In the genomic region with DNA sequence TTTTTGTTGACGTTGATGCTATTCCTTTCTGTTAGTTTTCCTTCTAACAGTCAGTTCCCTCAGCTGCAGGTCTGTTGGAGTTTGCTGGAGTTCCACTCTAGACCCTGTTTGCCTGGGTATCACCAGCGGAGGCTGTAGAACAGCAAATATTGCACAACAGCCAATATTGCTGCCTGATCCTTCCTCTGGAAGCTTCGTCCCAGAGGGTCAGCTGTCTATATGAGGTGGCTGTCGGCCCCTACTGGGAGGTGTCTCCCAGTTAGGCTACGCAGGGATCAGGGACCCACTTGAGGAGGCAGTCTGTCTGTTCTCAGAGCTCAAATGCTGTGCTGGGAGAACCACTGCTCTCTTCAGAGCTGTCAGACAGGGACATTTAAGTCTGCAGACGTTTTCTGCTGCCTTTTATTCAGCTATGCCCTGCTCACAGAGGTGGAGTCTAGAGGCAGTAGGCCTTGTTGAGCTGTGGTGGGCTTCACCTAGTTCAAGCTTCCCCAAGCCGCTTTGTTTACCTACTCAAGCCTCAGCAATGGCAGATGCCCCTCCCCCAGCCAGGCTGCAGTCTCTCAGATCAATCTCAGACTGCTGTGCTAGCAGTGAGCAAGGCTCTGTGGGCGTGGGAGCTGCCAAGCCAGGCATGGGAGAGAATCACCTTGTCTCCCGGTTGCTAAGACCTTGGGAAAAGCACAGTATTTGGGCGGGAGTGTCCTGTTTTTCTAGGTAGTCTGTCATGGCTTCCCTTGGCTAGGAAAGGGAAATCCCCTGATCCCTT, we compare ENCODE assay signal across 1 cellular context.
TF ChIP-seq lines count a peak whose summit lies in the region.
"Not testable (repeated sequence)": the region's sequence is repeated elsewhere in the genome, so short reads cannot be mapped to it uniquely, and the experiment has no call there.

No MANE protein-coding gene starts in this region.

TF ChIP-seq in HepG2, 621 proteins besides CTCF, POLR2A, EP300 and RAD21 (continued from another document and continues in another):
- TF ChIP-seq NR2C2 (CRISPR knock-in tag; IDR thresholded peaks at IDR 0.05; ENCODE audit: borderline replicate concordance), result peak; percentile 37; the same call in 1 of the 2 replicates
- peak; percentile 85 for TF ChIP-seq PITX1 (CRISPR knock-in tag; IDR thresholded peaks at IDR 0.05)
- TF ChIP-seq ZNF792 (CRISPR knock-in tag; IDR thresholded peaks at IDR 0.05), result 0 out of 2 replicates have a peak, but pooled peaks have one; percentile 54
- TF ChIP-seq BRD4 (CRISPR knock-in tag; IDR thresholded peaks at IDR 0.05), result peak; percentile 40; the same call in 1 of the 2 replicates
- peak; percentile 51; the same call in 1 of the 2 replicates for TF ChIP-seq ZNF614 (CRISPR knock-in tag; IDR thresholded peaks at IDR 0.05; ENCODE audit: borderline replicate concordance)
- not testable (repeated sequence) for TF ChIP-seq HNF4G (IDR thresholded peaks at IDR 0.05; ENCODE audit: borderline replicate concordance, low read depth, low read length); NONO (IDR thresholded peaks at IDR 0.05); CREM (CRISPR knock-in tag; IDR thresholded peaks at IDR 0.05)
- TF ChIP-seq HNF4G (CRISPR knock-in tag; IDR thresholded peaks at IDR 0.05; ENCODE audit: borderline replicate concordance, low read depth), result peak; percentile 48; the same call in 1 of the 2 replicates
- peak; percentile 51; the same call in 1 of the 2 replicates for TF ChIP-seq NONO (CRISPR knock-in tag; conservative IDR thresholded peaks at IDR 0.05)
- TF ChIP-seq FOXA3 (CRISPR knock-in tag; IDR thresholded peaks at IDR 0.05), result peak; percentile 83
- TF ChIP-seq ZNF766 (CRISPR knock-in tag; IDR thresholded peaks at IDR 0.05; ENCODE audit: borderline replicate concordance), result peak; percentile 72; the same call in 1 of the 2 replicates
- TF ChIP-seq, protein P1, sequence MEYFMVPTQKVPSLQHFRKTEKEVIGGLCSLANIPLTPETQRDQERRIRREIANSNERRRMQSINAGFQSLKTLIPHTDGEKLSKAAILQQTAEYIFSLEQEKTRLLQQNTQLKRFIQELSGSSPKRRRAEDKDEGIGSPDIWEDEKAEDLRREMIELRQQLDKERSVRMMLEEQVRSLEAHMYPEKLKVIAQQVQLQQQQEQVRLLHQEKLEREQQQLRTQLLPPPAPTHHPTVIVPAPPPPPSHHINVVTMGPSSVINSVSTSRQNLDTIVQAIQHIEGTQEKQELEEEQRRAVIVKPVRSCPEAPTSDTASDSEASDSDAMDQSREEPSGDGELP (IDR thresholded peaks at IDR 0.05; ENCODE audit: borderline replicate concordance, low read depth), result peak; percentile 72; the same call in 1 of the 2 replicates
- TF ChIP-seq, protein P2, sequence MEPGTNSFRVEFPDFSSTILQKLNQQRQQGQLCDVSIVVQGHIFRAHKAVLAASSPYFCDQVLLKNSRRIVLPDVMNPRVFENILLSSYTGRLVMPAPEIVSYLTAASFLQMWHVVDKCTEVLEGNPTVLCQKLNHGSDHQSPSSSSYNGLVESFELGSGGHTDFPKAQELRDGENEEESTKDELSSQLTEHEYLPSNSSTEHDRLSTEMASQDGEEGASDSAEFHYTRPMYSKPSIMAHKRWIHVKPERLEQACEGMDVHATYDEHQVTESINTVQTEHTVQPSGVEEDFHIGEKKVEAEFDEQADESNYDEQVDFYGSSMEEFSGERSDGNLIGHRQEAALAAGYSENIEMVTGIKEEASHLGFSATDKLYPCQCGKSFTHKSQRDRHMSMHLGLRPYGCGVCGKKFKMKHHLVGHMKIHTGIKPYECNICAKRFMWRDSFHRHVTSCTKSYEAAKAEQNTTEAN (CRISPR knock-in tag; conservative IDR thresholded peaks at IDR 0.05), result 0 out of 2 replicates have a peak, but pooled peaks have one; percentile 40
- TF ChIP-seq, protein P3, sequence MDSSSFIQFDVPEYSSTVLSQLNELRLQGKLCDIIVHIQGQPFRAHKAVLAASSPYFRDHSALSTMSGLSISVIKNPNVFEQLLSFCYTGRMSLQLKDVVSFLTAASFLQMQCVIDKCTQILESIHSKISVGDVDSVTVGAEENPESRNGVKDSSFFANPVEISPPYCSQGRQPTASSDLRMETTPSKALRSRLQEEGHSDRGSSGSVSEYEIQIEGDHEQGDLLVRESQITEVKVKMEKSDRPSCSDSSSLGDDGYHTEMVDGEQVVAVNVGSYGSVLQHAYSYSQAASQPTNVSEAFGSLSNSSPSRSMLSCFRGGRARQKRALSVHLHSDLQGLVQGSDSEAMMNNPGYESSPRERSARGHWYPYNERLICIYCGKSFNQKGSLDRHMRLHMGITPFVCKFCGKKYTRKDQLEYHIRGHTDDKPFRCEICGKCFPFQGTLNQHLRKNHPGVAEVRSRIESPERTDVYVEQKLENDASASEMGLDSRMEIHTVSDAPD (CRISPR knock-in tag; IDR thresholded peaks at IDR 0.05), result peak; percentile 59; the same call in 1 of the 2 replicates
- TF ChIP-seq, protein P4, sequence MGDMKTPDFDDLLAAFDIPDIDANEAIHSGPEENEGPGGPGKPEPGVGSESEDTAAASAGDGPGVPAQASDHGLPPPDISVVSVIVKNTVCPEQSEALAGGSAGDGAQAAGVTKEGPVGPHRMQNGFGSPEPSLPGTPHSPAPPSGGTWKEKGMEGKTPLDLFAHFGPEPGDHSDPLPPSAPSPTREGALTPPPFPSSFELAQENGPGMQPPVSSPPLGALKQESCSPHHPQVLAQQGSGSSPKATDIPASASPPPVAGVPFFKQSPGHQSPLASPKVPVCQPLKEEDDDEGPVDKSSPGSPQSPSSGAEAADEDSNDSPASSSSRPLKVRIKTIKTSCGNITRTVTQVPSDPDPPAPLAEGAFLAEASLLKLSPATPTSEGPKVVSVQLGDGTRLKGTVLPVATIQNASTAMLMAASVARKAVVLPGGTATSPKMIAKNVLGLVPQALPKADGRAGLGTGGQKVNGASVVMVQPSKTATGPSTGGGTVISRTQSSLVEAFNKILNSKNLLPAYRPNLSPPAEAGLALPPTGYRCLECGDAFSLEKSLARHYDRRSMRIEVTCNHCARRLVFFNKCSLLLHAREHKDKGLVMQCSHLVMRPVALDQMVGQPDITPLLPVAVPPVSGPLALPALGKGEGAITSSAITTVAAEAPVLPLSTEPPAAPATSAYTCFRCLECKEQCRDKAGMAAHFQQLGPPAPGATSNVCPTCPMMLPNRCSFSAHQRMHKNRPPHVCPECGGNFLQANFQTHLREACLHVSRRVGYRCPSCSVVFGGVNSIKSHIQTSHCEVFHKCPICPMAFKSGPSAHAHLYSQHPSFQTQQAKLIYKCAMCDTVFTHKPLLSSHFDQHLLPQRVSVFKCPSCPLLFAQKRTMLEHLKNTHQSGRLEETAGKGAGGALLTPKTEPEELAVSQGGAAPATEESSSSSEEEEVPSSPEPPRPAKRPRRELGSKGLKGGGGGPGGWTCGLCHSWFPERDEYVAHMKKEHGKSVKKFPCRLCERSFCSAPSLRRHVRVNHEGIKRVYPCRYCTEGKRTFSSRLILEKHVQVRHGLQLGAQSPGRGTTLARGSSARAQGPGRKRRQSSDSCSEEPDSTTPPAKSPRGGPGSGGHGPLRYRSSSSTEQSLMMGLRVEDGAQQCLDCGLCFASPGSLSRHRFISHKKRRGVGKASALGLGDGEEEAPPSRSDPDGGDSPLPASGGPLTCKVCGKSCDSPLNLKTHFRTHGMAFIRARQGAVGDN (CRISPR knock-in tag; IDR thresholded peaks at IDR 0.05), result peak; percentile 53; the same call in 1 of the 2 replicates
- TF ChIP-seq TRIM24 (CRISPR knock-in tag; IDR thresholded peaks at IDR 0.05), result peak; percentile 69; the same call in 1 of the 2 replicates
- TF ChIP-seq HDAC2 (CRISPR knock-in tag; IDR thresholded peaks at IDR 0.05), result peak; percentile 87
- peak; percentile 20; the same call in 1 of the 2 replicates for TF ChIP-seq ZNF501 (CRISPR knock-in tag; IDR thresholded peaks at IDR 0.05)
- peak; percentile 26; the same call in 1 of the 2 replicates for TF ChIP-seq ZFX (CRISPR knock-in tag; IDR thresholded peaks at IDR 0.05; ENCODE audit: low read depth)
- TF ChIP-seq, protein P5, sequence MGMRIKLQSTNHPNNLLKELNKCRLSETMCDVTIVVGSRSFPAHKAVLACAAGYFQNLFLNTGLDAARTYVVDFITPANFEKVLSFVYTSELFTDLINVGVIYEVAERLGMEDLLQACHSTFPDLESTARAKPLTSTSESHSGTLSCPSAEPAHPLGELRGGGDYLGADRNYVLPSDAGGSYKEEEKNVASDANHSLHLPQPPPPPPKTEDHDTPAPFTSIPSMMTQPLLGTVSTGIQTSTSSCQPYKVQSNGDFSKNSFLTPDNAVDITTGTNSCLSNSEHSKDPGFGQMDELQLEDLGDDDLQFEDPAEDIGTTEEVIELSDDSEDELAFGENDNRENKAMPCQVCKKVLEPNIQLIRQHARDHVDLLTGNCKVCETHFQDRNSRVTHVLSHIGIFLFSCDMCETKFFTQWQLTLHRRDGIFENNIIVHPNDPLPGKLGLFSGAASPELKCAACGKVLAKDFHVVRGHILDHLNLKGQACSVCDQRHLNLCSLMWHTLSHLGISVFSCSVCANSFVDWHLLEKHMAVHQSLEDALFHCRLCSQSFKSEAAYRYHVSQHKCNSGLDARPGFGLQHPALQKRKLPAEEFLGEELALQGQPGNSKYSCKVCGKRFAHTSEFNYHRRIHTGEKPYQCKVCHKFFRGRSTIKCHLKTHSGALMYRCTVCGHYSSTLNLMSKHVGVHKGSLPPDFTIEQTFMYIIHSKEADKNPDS (CRISPR knock-in tag; IDR thresholded peaks at IDR 0.05), result 0 out of 2 replicates have a peak, but pooled peaks have one; percentile 24
- TF ChIP-seq, protein P6, sequence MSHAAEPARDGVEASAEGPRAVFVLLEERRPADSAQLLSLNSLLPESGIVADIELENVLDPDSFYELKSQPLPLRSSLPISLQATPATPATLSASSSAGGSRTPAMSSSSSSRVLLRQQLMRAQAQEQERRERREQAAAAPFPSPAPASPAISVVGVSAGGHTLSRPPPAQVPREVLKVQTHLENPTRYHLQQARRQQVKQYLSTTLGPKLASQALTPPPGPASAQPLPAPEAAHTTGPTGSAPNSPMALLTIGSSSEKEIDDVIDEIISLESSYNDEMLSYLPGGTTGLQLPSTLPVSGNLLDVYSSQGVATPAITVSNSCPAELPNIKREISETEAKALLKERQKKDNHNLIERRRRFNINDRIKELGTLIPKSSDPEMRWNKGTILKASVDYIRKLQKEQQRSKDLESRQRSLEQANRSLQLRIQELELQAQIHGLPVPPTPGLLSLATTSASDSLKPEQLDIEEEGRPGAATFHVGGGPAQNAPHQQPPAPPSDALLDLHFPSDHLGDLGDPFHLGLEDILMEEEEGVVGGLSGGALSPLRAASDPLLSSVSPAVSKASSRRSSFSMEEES (CRISPR knock-in tag; IDR thresholded peaks at IDR 0.05), result 0 out of 2 replicates have a peak, but pooled peaks have one; percentile 35
- TF ChIP-seq ETV5 (CRISPR knock-in tag; IDR thresholded peaks at IDR 0.05; ENCODE audit: borderline replicate concordance), result peak; percentile 57; the same call in 1 of the 2 replicates
- peak; percentile 27; the same call in 1 of the 2 replicates for TF ChIP-seq MIER3 (CRISPR knock-in tag; IDR thresholded peaks at IDR 0.05; ENCODE audit: borderline replicate concordance)
- TF ChIP-seq, protein P7, sequence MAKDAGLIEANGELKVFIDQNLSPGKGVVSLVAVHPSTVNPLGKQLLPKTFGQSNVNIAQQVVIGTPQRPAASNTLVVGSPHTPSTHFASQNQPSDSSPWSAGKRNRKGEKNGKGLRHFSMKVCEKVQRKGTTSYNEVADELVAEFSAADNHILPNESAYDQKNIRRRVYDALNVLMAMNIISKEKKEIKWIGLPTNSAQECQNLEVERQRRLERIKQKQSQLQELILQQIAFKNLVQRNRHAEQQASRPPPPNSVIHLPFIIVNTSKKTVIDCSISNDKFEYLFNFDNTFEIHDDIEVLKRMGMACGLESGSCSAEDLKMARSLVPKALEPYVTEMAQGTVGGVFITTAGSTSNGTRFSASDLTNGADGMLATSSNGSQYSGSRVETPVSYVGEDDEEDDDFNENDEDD (CRISPR knock-in tag; IDR thresholded peaks at IDR 0.05; ENCODE audit: borderline replicate concordance), result peak; percentile 11; the same call in 1 of the 2 replicates
- TF ChIP-seq BORCS8-MEF2B (CRISPR knock-in tag; IDR thresholded peaks at IDR 0.05), result 0 out of 2 replicates have a peak, but pooled peaks have one; percentile 17
- peak; percentile 14; the same call in 1 of the 2 replicates for TF ChIP-seq HMG20A (CRISPR knock-in tag; IDR thresholded peaks at IDR 0.05; ENCODE audit: borderline replicate concordance)
- peak; percentile 65 for TF ChIP-seq BCL6 (CRISPR knock-in tag; IDR thresholded peaks at IDR 0.05)
- TF ChIP-seq, protein P8, sequence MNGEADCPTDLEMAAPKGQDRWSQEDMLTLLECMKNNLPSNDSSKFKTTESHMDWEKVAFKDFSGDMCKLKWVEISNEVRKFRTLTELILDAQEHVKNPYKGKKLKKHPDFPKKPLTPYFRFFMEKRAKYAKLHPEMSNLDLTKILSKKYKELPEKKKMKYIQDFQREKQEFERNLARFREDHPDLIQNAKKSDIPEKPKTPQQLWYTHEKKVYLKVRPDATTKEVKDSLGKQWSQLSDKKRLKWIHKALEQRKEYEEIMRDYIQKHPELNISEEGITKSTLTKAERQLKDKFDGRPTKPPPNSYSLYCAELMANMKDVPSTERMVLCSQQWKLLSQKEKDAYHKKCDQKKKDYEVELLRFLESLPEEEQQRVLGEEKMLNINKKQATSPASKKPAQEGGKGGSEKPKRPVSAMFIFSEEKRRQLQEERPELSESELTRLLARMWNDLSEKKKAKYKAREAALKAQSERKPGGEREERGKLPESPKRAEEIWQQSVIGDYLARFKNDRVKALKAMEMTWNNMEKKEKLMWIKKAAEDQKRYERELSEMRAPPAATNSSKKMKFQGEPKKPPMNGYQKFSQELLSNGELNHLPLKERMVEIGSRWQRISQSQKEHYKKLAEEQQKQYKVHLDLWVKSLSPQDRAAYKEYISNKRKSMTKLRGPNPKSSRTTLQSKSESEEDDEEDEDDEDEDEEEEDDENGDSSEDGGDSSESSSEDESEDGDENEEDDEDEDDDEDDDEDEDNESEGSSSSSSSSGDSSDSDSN (CRISPR knock-in tag; IDR thresholded peaks at IDR 0.05), result peak; percentile 44; the same call in 1 of the 2 replicates
- peak; percentile 22; the same call in 1 of the 2 replicates for TF ChIP-seq CREM (IDR thresholded peaks at IDR 0.05)
- TF ChIP-seq, protein P9, sequence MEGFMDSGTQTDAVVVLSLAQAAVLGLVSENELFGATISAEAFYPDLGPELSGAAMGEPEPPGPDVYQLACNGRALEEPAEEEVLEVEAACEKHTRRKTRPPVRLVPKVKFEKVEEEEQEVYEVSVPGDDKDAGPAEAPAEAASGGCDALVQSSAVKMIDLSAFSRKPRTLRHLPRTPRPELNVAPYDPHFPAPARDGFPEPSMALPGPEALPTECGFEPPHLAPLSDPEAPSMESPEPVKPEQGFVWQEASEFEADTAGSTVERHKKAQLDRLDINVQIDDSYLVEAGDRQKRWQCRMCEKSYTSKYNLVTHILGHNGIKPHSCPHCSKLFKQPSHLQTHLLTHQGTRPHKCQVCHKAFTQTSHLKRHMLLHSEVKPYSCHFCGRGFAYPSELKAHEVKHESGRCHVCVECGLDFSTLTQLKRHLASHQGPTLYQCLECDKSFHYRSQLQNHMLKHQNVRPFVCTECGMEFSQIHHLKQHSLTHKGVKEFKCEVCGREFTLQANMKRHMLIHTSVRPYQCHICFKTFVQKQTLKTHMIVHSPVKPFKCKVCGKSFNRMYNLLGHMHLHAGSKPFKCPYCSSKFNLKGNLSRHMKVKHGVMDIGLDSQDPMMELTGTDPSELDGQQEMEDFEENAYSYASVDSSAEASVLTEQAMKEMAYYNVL (CRISPR knock-in tag; IDR thresholded peaks at IDR 0.05; ENCODE audit: borderline replicate concordance), result peak; percentile 81; the same call in 1 of the 2 replicates
- TF ChIP-seq, protein P10, sequence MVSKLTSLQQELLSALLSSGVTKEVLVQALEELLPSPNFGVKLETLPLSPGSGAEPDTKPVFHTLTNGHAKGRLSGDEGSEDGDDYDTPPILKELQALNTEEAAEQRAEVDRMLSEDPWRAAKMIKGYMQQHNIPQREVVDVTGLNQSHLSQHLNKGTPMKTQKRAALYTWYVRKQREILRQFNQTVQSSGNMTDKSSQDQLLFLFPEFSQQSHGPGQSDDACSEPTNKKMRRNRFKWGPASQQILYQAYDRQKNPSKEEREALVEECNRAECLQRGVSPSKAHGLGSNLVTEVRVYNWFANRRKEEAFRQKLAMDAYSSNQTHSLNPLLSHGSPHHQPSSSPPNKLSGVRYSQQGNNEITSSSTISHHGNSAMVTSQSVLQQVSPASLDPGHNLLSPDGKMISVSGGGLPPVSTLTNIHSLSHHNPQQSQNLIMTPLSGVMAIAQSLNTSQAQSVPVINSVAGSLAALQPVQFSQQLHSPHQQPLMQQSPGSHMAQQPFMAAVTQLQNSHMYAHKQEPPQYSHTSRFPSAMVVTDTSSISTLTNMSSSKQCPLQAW (CRISPR knock-in tag; IDR thresholded peaks at IDR 0.05), result peak; percentile 68
